Comparison of ENCODE assay signal across 1 cellular context in the genomic region with DNA sequence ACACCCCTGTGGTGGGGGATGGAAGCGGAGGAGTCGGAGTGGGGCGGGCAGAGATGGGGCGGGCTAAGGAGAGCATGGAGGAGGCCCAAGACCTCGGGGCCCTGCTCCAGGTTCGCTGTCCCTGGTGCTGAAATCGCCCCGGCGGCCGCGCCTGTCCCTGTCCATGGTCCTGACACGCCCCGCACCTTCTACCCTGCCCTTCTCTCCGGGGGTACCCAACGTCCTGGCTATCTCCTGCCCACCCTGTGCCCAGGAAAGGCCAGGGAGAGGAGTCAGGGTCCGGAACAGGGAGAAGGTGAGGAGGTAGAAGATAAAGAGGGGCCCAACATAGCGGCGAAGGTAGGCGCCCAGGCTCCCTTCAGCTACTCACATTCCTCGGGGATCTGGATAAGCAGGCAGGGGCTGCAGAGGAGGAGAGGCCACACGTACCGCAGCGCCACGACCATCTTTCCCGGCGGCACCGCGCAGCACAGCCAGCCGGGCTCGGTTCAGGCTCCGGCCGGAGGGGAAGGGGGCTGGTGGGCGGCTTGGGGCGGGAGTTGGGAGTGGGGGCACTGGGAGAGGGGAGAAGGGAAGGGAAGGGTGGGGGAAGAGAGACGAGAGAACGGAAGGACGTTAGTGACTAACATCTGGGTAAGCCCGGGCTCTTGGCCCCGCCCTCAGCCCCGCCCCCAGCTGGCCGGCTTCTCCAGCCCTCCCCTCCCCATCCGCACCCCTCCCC.
TF ChIP-seq lines count a peak whose summit lies in the region.

No MANE protein-coding gene starts in this region.

TF ChIP-seq in endothelial cell of umbilical vein, 7 proteins besides CTCF, POLR2A, EP300 and RAD21 (continued from another document):
- TF ChIP-seq MAX (IDR thresholded peaks at IDR 0.05; ENCODE audit: insufficient read depth, insufficient read length) (no peak), GATA2 (IDR thresholded peaks at IDR 0.05; ENCODE audit: insufficient read depth, insufficient read length, low read depth, low read length) (no peak)
